In genomic region chr12:54032220-54032619, GRCh38 we compare ENCODE assay signal across 2 cellular contexts.
TF ChIP-seq lines count a peak whose summit lies in the region.

No MANE protein-coding gene starts in this region.

TF ChIP-seq in HEK293, 187 proteins besides CTCF, POLR2A, EP300 and RAD21:
- TF ChIP-seq ZBTB48 (tag by site-specific recombination; IDR thresholded peaks at IDR 0.05) (peak; percentile 79), TRIM28 (IDR thresholded peaks at IDR 0.05; ENCODE audit: borderline replicate concordance, low read length) (peak; percentile 17; the same call in 1 of the 2 replicates), MEIS1 (CRISPR knock-in tag; IDR thresholded peaks at IDR 0.05; ENCODE audit: borderline replicate concordance) (no peak), ZNF785 (tag by site-specific recombination; IDR thresholded peaks at IDR 0.05) (no peak)

TF ChIP-seq in GM12878, 131 proteins besides CTCF, POLR2A, EP300 and RAD21:
- TF ChIP-seq EZH2 (IDR thresholded peaks at IDR 0.05; ENCODE audit: borderline replicate concordance, control insufficient read depth, low read depth, low read length): no peak
- TF ChIP-seq, protein P1, sequence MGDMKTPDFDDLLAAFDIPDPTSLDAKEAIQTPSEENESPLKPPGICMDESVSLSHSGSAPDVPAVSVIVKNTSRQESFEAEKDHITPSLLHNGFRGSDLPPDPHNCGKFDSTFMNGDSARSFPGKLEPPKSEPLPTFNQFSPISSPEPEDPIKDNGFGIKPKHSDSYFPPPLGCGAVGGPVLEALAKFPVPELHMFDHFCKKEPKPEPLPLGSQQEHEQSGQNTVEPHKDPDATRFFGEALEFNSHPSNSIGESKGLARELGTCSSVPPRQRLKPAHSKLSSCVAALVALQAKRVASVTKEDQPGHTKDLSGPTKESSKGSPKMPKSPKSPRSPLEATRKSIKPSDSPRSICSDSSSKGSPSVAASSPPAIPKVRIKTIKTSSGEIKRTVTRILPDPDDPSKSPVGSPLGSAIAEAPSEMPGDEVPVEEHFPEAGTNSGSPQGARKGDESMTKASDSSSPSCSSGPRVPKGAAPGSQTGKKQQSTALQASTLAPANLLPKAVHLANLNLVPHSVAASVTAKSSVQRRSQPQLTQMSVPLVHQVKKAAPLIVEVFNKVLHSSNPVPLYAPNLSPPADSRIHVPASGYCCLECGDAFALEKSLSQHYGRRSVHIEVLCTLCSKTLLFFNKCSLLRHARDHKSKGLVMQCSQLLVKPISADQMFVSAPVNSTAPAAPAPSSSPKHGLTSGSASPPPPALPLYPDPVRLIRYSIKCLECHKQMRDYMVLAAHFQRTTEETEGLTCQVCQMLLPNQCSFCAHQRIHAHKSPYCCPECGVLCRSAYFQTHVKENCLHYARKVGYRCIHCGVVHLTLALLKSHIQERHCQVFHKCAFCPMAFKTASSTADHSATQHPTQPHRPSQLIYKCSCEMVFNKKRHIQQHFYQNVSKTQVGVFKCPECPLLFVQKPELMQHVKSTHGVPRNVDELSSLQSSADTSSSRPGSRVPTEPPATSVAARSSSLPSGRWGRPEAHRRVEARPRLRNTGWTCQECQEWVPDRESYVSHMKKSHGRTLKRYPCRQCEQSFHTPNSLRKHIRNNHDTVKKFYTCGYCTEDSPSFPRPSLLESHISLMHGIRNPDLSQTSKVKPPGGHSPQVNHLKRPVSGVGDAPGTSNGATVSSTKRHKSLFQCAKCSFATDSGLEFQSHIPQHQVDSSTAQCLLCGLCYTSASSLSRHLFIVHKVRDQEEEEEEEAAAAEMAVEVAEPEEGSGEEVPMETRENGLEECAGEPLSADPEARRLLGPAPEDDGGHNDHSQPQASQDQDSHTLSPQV (IDR thresholded peaks at IDR 0.05): no peak
- TF ChIP-seq ELK1 (IDR thresholded peaks at IDR 0.05; ENCODE audit: low read depth, low read length): no peak
- TF ChIP-seq KDM1A (IDR thresholded peaks at IDR 0.05; ENCODE audit: borderline replicate concordance): no peak
- TF ChIP-seq TCF7 (IDR thresholded peaks at IDR 0.05; ENCODE audit: borderline replicate concordance): no peak
- TF ChIP-seq SUPT20H (IDR thresholded peaks at IDR 0.05; ENCODE audit: borderline replicate concordance, control insufficient read depth, low read depth, low read length): no peak
- no peak for TF ChIP-seq ZNF274 (IDR thresholded peaks at IDR 0.05; ENCODE audit: insufficient read depth, insufficient read length)
- no peak for TF ChIP-seq ZBTB4 (CRISPR knock-in tag; IDR thresholded peaks at IDR 0.05)
- TF ChIP-seq SUZ12 (IDR thresholded peaks at IDR 0.05; ENCODE audit: unreplicated experiment): no peak
- TF ChIP-seq, protein P2, sequence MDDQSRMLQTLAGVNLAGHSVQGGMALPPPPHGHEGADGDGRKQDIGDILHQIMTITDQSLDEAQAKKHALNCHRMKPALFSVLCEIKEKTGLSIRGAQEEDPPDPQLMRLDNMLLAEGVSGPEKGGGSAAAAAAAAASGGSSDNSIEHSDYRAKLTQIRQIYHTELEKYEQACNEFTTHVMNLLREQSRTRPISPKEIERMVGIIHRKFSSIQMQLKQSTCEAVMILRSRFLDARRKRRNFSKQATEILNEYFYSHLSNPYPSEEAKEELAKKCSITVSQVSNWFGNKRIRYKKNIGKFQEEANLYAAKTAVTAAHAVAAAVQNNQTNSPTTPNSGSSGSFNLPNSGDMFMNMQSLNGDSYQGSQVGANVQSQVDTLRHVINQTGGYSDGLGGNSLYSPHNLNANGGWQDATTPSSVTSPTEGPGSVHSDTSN (IDR thresholded peaks at IDR 0.05; ENCODE audit: insufficient replicate concordance, low read depth, low read length): no peak
- TF ChIP-seq FOXM1 (IDR thresholded peaks at IDR 0.05; ENCODE audit: low read depth, low read length): no peak
- TF ChIP-seq, protein P3, sequence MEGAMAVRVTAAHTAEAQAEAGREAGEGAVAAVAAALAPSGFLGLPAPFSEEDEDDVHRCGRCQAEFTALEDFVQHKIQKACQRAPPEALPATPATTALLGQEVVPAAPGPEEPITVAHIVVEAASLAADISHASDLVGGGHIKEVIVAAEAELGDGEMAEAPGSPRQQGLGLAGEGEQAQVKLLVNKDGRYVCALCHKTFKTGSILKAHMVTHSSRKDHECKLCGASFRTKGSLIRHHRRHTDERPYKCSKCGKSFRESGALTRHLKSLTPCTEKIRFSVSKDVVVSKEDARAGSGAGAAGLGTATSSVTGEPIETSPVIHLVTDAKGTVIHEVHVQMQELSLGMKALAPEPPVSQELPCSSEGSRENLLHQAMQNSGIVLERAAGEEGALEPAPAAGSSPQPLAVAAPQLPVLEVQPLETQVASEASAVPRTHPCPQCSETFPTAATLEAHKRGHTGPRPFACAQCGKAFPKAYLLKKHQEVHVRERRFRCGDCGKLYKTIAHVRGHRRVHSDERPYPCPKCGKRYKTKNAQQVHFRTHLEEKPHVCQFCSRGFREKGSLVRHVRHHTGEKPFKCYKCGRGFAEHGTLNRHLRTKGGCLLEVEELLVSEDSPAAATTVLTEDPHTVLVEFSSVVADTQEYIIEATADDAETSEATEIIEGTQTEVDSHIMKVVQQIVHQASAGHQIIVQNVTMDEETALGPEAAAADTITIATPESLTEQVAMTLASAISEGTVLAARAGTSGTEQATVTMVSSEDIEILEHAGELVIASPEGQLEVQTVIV (IDR thresholded peaks at IDR 0.05; ENCODE audit: borderline replicate concordance, partially characterized antibody): no peak
- no peak for TF ChIP-seq CEBPZ (IDR thresholded peaks at IDR 0.05; ENCODE audit: low read depth, low read length)
- TF ChIP-seq, protein P4, sequence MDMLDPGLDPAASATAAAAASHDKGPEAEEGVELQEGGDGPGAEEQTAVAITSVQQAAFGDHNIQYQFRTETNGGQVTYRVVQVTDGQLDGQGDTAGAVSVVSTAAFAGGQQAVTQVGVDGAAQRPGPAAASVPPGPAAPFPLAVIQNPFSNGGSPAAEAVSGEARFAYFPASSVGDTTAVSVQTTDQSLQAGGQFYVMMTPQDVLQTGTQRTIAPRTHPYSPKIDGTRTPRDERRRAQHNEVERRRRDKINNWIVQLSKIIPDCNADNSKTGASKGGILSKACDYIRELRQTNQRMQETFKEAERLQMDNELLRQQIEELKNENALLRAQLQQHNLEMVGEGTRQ (IDR thresholded peaks at IDR 0.05; ENCODE audit: borderline replicate concordance, low read depth, low read length): no peak
